In the genomic region with DNA sequence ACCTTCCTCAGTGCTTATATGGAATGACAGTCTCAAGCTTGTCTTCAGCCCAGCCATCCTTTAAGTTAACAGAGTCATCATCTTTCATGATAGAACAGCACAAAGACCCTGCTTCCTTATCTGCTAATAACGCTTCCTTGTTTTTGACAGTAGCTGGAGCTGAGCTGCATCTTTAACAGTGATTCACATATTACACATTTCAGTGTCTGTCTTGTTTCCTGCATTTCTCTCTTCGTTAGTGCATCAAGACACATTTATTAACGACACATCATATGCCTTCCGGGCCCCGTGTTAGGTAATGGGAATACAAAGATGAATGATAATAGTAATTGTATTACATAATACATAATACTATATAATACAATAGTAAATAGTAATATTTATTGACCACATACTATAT, we compare ENCODE assay signal across 20 cellular contexts. TPM values are rescaled to one million over a fixed set of nuclear protein-coding genes. Genes with fewer than 3 reads are reported as not detected.
DNase-seq lines count a peak whose midpoint lies in the region; ATAC-seq, FAIRE-seq and TF ChIP-seq lines count a peak whose summit lies in the region.
"Had no signal": no experiment of that assay in that cellular context is flagged by ENCODE, and none has a peak within 500 bp of the region (broad histone marks: within the 10 kb centered on the region; RNA-seq: fewer than 3 reads in every experiment).

No MANE protein-coding gene starts in this region.

- H3K9me3 ChIP-seq in PC-3 (ENCODE audit: low read length), result no peaks in the 10 kb centered on the region
- H3K9me3 ChIP-seq in HAP-1, result no peaks in the 10 kb centered on the region
- H3K9me3 ChIP-seq: Caco-2, psoas muscle had no signal

- H3K27ac ChIP-seq in PC-3 (ENCODE audit: low read length), result peak overlapping the region; percentile 83
- H3K27ac ChIP-seq: psoas muscle had no signal

- BruUV-seq in PC-3 (replicated peaks; lab: Mats Ljungman, UMichigan), result no TSS peak

- H3K36me3 ChIP-seq in PC-3 (ENCODE audit: low read depth, low read length), result no peaks in the 10 kb centered on the region
- H3K36me3 ChIP-seq in bronchial epithelial cell (ENCODE audit: control insufficient read depth, insufficient read depth, low read length), result no peaks in the 10 kb centered on the region
- H3K36me3 ChIP-seq in HAP-1 (replicated peaks), result no peaks in the 10 kb centered on the region

- DNase-seq in EH (ENCODE audit: low read depth) (peak; percentile 87), PC-3 (peak; percentile 68), bronchial epithelial cell (ENCODE audit: low read depth) (peak; percentile 98), kidney tubule cell (ENCODE audit: low spot score) (peak; percentile 94), DMS79 (lab: John Stamatoyannopoulos, UW) (no peak), amniotic stem cell (lab: John Stamatoyannopoulos, UW) (no peak), HAP-1 (ENCODE audit: low spot score in 2 of 2) (no peak), endothelial cell (ENCODE audit: low spot score) (no peak)
- DNase-seq: activated CD4-positive, CD25-positive, alpha-beta regulatory T cell; activated CD8-positive, alpha-beta memory T cell treated with anti-CD3 and anti-CD28 coated beads for 24 hours; activated T-cell treated with anti-CD3 and anti-CD28 coated beads, Interleukin-2, amount 50 U/mL, for 72 hours; Caco-2; midbrain; NCI-H1436 treated with DMSO at 0.1 percent for 48 hours; psoas muscle; stimulated activated CD4-positive, alpha-beta T cell treated with anti-CD3 and anti-CD28 coated beads, Interleukin-12 subunit alpha, Interleukin-12 subunit beta, amount 100 ng/mL, for 4 hours had no signal

- no peaks in the 10 kb centered on the region for H3F3A ChIP-seq in PC-3 (ENCODE audit: low read length, unreplicated experiment)

- H4K20me1 ChIP-seq in PC-3 (ENCODE audit: low read length), result no peaks in the 10 kb centered on the region

- H3K36me3 Mint-ChIP-seq in endothelial cell (ENCODE audit: low read depth, unreplicated experiment), result no peaks in the 10 kb centered on the region
- H3K36me3 Mint-ChIP-seq: activated naive CD8-positive, alpha-beta T cell had no signal

- H3K27ac Mint-ChIP-seq in endothelial cell (ENCODE audit: unreplicated experiment), result no peak overlapping the region
- H3K27ac Mint-ChIP-seq: activated naive CD8-positive, alpha-beta T cell; activated T-cell treated with anti-CD3 and anti-CD28 coated beads, Interleukin-2, amount 50 U/mL, for 72 hours; T-helper 1 cell treated with Interleukin-12 subunit alpha and Interleukin-12 subunit beta and Interleukin-4 antibody, amounts not matched to agents 30 μg/mL and 1 μg/mL, for 36 hours had no signal

- intact Hi-C loops in PC-3 (cut with micrococcal nuclease), result no loop called here

- in situ Hi-C loops in HAP-1 (cut with MboI; ENCODE audit: low sequenced_read_pairs), result no loop called here

- peak; percentile 61 for ATAC-seq in PC-3
- ATAC-seq: activated T-cell treated with anti-CD3 and anti-CD28 coated beads, Interleukin-2, amount 50 U/mL, for 72 hours; psoas muscle had no signal

- no peaks in the 10 kb centered on the region for H3K27me3 ChIP-seq in PC-3 (ENCODE audit: low read length)
- H3K27me3 ChIP-seq in bronchial epithelial cell (ENCODE audit: control insufficient read depth, insufficient read depth, low read length), result no peaks in the 10 kb centered on the region
- H3K27me3 ChIP-seq in HAP-1 (ENCODE audit: low read depth), result peaks cover 2% of the 10 kb centered on the region; the same call in 1 of the 2 replicates

- peaks cover 46% of the 10 kb centered on the region for H3K4me1 ChIP-seq in PC-3 (ENCODE audit: insufficient read depth, low read length)
- no peaks in the 10 kb centered on the region for H3K4me1 ChIP-seq in HAP-1
- H3K4me1 ChIP-seq: Caco-2, psoas muscle had no signal

- TF ChIP-seq CTCF in PC-3 (conservative IDR thresholded peaks at IDR 0.05; ENCODE audit: low read depth, low read length), result no peak
- TF ChIP-seq CTCF in bronchial epithelial cell (IDR thresholded peaks at IDR 0.05; ENCODE audit: insufficient read depth, low read length, severe bottlenecking), result no peak
- TF ChIP-seq CTCF in endothelial cell (IDR thresholded peaks at IDR 0.05; ENCODE audit: unreplicated experiment), result no peak

- no peaks in the 10 kb centered on the region for H3K9me3 Mint-ChIP-seq in endothelial cell (ENCODE audit: unreplicated experiment)
- H3K9me3 Mint-ChIP-seq: activated T-cell treated with anti-CD3 and anti-CD28 coated beads, Interleukin-2, amount 50 U/mL, for 72 hours; neural crest cell; T-helper 1 cell treated with Interleukin-12 subunit alpha and Interleukin-12 subunit beta and Interleukin-4 antibody, amounts not matched to agents 30 μg/mL and 1 μg/mL, for 36 hours had no signal

- H3K4me2 ChIP-seq in PC-3 (ENCODE audit: low read length), result peak overlapping the region; percentile 37

- H3K4me3 Mint-ChIP-seq in endothelial cell (ENCODE audit: unreplicated experiment), result no peak overlapping the region
- H3K4me3 Mint-ChIP-seq: activated naive CD8-positive, alpha-beta T cell; activated T-cell treated with anti-CD3 and anti-CD28 coated beads, Interleukin-2, amount 50 U/mL, for 72 hours; neural crest cell; T-helper 1 cell treated with Interleukin-12 subunit alpha and Interleukin-12 subunit beta and Interleukin-4 antibody, amounts not matched to agents 30 μg/mL and 1 μg/mL, for 36 hours had no signal

- H3K27me3 Mint-ChIP-seq in endothelial cell (ENCODE audit: unreplicated experiment), result no peaks in the 10 kb centered on the region
- H3K27me3 Mint-ChIP-seq: activated naive CD8-positive, alpha-beta T cell had no signal

- H2AFZ ChIP-seq in PC-3 (ENCODE audit: low read length), result no peak overlapping the region

- peaks cover 5% of the 10 kb centered on the region for H3K4me1 Mint-ChIP-seq in endothelial cell (ENCODE audit: unreplicated experiment)
- H3K4me1 Mint-ChIP-seq: neural crest cell had no signal

- CTCF ChIA-PET in PC-3 (lab: Charles Lee), result interaction anchor here (0.6 kb wide), 1 partner anchor 28 kb away, joined by 3 read pairs; no protein-coding TSS in a partner anchor

- no peaks in the 10 kb centered on the region for H3K79me2 ChIP-seq in PC-3 (ENCODE audit: low read length)

- H3K4me3 ChIP-seq in PC-3 (ENCODE audit: low read length) (no peak overlapping the region), bronchial epithelial cell (ENCODE audit: low read depth, low read length) (no peak overlapping the region), HAP-1 (no peak overlapping the region)
- H3K4me3 ChIP-seq: psoas muscle had no signal

- POLR2A ChIA-PET in PC-3 (lab: Charles Lee; ENCODE audit: unreplicated experiment), result no interaction called here

- no peaks in the 10 kb centered on the region for H3K9me2 ChIP-seq in PC-3 (replicated peaks; ENCODE audit: low read length)

- no peak for FAIRE-seq in bronchial epithelial cell (lab: Jason Lieb, UNC)
- FAIRE-seq: G401.6 had no signal

- H3K9ac ChIP-seq in PC-3 (ENCODE audit: low read length), result peak overlapping the region; percentile 14; the same call in 1 of the 2 replicates

RNA-seq across cellular contexts. Expression of gene GREM1, which starts 30.2 kb away (rescaled TPM):
- total RNA-seq in PC-3 (2014; rRNA removed) (0.58 and 1.6 TPM in 2 replicates), bronchial epithelial cell (0.13 and 3.7 TPM in 2 replicates), endothelial cell (ENCODE audit: unreplicated experiment) (0.44 TPM)

RNA-seq across cellular contexts. Expression of gene SCG5, which starts 46.0 kb away (rescaled TPM):
- total RNA-seq in PC-3 (2014; rRNA removed) (1.3 and 1.6 TPM in 2 replicates), bronchial epithelial cell (3.7 and 11.8 TPM in 2 replicates), endothelial cell (ENCODE audit: unreplicated experiment) (15.6 TPM)

Comparison
In these comparisons a context has a peak if more than half of its experiments do, and no peak if none do; other contexts are left out.
1. DNase-seq: peak in EH (single experiment), PC-3 (single experiment), bronchial epithelial cell (single experiment) and kidney tubule cell (single experiment); none in DMS79 (single experiment), amniotic stem cell (single experiment), HAP-1 (0 of 2) and endothelial cell (single experiment).